ENCODE assay signal across 14 cellular contexts in the genomic region with DNA sequence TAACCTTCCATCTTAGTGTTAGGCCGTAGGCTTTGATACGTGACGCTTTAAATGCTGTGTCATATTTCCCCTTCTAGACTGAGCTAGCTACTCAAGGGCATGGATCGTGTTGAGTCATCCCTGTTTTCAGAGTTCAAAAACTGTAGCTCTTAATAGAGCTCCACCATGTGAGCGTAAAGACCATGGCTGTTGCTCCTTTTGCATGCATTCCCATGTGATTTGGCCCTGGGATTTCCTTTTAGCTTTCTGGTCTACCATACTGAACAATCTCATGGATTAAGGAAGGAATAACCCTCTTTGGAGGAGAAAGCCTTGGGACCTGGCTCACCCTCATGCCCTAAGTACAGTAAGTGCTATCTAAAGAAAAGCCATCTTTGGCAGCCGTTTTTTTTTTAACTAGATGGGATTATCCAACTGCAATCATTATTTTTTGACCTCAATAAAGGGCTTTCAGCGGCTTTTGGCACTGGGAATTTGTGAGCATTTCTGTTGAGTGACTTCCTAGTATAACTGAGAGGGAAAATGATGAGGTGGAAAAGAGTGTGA.
DNase-seq lines count a peak whose midpoint lies in the region; ATAC-seq, FAIRE-seq and TF ChIP-seq lines count a peak whose summit lies in the region.
"Had no signal": no experiment of that assay in that cellular context is flagged by ENCODE, and none has a peak within 500 bp of the region (broad histone marks: within the 10 kb centered on the region; RNA-seq: fewer than 3 reads in every experiment).

No MANE protein-coding gene starts in this region.

- ATAC-seq in right lobe of liver, result peak; percentile 30 to 53 (median 40)
- no peak for ATAC-seq in GM18511 (IDR thresholded peaks at IDR 0.05; ENCODE audit: unreplicated experiment)
- ATAC-seq: activated naive CD8-positive, alpha-beta T cell treated with anti-CD3 and anti-CD28 coated beads, Interleukin-2, amount 50 U/mL, for 24 hours; stimulated activated naive B cell treated with anti-CD40 and anti-IgM and Interleukin-4, amounts not matched to agents 10 μg/mL and 1 μg/mL and 100 μg/mL, for 72 hours had no signal

- H3K79me2 ChIP-seq in endothelial cell of umbilical vein (ENCODE audit: control insufficient read depth, insufficient read depth, low read length), result no peaks in the 10 kb centered on the region

- peaks cover 0 to 9% (median 0%) of the 10 kb centered on the region in 11 experiments; a peak in 1 of 22 replicates for H3K36me3 ChIP-seq in BLaER1 treated with 17β-estradiol and CSF1 and Interleukin-3, amounts not matched to agents 10 nM and 100 nM
- no peaks in the 10 kb centered on the region for H3K36me3 ChIP-seq in endothelial cell of umbilical vein (ENCODE audit: control insufficient read depth in 2 of 2, extremely low read depth in 1 of 2, insufficient read depth in 2 of 2, low read length in 2 of 2)
- peaks cover 0 to 21% (median 8%) of the 10 kb centered on the region in 4 donors for H3K36me3 ChIP-seq in right lobe of liver

- H3K9me3 ChIP-seq in BLaER1 treated with 17β-estradiol and CSF1 and Interleukin-3, amounts not matched to agents 10 nM and 100 nM (replicated peaks in 1 of 11), result peaks cover 0 to 7% (median 0%) of the 10 kb centered on the region in 11 experiments; a peak in 3 of 22 replicates
- H3K9me3 ChIP-seq in endothelial cell of umbilical vein (replicated peaks; ENCODE audit: control insufficient read depth, insufficient read depth, low read length), result no peaks in the 10 kb centered on the region
- H3K9me3 ChIP-seq in right lobe of liver, result no peaks in the 10 kb centered on the region

- H4K20me1 ChIP-seq in BLaER1 treated with 17β-estradiol and CSF1 and Interleukin-3, amounts not matched to agents 10 nM and 100 nM, result no peaks in the 10 kb centered on the region
- no peaks in the 10 kb centered on the region for H4K20me1 ChIP-seq in endothelial cell of umbilical vein (replicated peaks; ENCODE audit: control insufficient read depth, extremely low read depth, insufficient read depth, low read length)

- H3K4me2 ChIP-seq in BLaER1 treated with 17β-estradiol and CSF1 and Interleukin-3, amounts not matched to agents 10 nM and 100 nM, result peak overlapping the region in 6 of 11 experiments; percentile 13 to 45 (median 29); a peak in 8 of 22 replicates
- no peak overlapping the region for H3K4me2 ChIP-seq in endothelial cell of umbilical vein (ENCODE audit: insufficient read depth, low read length)

- TF ChIP-seq CTCF in endothelial cell of umbilical vein (IDR thresholded peaks at IDR 0.05; ENCODE audit: extremely low read depth in 1 of 2, insufficient read depth in 1 of 2, low read depth in 1 of 2, low read length in 2 of 2) (no peak), right lobe of liver (IDR thresholded peaks at IDR 0.05) (no peak)

- CTCF ChIA-PET in endothelial cell of umbilical vein (lab: Charles Lee), result interaction anchor here (0.9 to 1.0 kb wide), 2 partner anchors 74 to 77 kb away, joined by 4 to 5 read pairs; a partner anchor contains a TSS

- POLR2A ChIA-PET in endothelial cell of umbilical vein (lab: Charles Lee), result no interaction called here

- peak overlapping the region; percentile 17 for H2AFZ ChIP-seq in endothelial cell of umbilical vein (ENCODE audit: low read depth, low read length)

- DNase-seq in M059J (ENCODE audit: low read depth) (peak; percentile 30), endothelial cell of umbilical vein (ENCODE audit: low read depth, low spot score) (peak; percentile 76), right lobe of liver (no peak), GF-D8 (lab: John Stamatoyannopoulos, UW) (no peak), NCI-H1417 treated with DMSO at 0.1 percent for 48 hours (lab: John Stamatoyannopoulos, UW) (no peak)
- DNase-seq in stimulated activated CD4-positive, alpha-beta T cell treated with anti-CD3 and anti-CD28 coated beads, Interleukin-4, amount 100 ng/mL, for 24 hours, result no peak
- DNase-seq: activated CD4-positive, CD25-positive, alpha-beta regulatory T cell treated with anti-CD3 and anti-CD28 coated beads, Interleukin-2, amount 50 U/mL, for 72 hours; activated CD8-positive, alpha-beta memory T cell treated with anti-CD3 and anti-CD28 coated beads, Interleukin-2, amount 50 U/mL, for 48 hours; activated naive CD8-positive, alpha-beta T cell treated with anti-CD3 and anti-CD28 coated beads, Interleukin-2, amount 50 U/mL, for 24 hours; stimulated activated naive B cell treated with anti-CD40 and anti-IgM and Interleukin-4, amounts not matched to agents 10 μg/mL and 1 μg/mL and 100 μg/mL, for 72 hours had no signal

- dilution Hi-C loops in endothelial cell of umbilical vein (cut with MboI; ENCODE audit: extremely low pct_ligation_motif_present, low sequenced_read_pairs), result no loop called here

- H3K9ac ChIP-seq in BLaER1 treated with 17β-estradiol and CSF1 and Interleukin-3, amounts not matched to agents 10 nM and 100 nM, result no peak overlapping the region
- no peak overlapping the region for H3K9ac ChIP-seq in endothelial cell of umbilical vein (replicated peaks; ENCODE audit: extremely low read depth, insufficient read depth, low read length)

- peak overlapping the region in 3 of 11 experiments; percentile 0 to 33 (median 8); a peak in 5 of 22 replicates for H3K27ac ChIP-seq in BLaER1 treated with 17β-estradiol and CSF1 and Interleukin-3, amounts not matched to agents 10 nM and 100 nM
- H3K27ac ChIP-seq in endothelial cell of umbilical vein (ENCODE audit: insufficient read depth, low read depth, low read length), result peak overlapping the region; percentile 13
- H3K27ac ChIP-seq in right lobe of liver, result no peak overlapping the region

- peaks cover 17 to 39% (median 31%) of the 10 kb centered on the region in 10 experiments for H3K4me1 ChIP-seq in BLaER1 treated with 17β-estradiol and CSF1 and Interleukin-3, amounts not matched to agents 10 nM and 100 nM
- H3K4me1 ChIP-seq in endothelial cell of umbilical vein (ENCODE audit: control insufficient read depth, extremely low read depth, insufficient read depth, low read length), result peaks cover 29% of the 10 kb centered on the region
- H3K4me1 ChIP-seq in right lobe of liver, result peaks cover 0 to 47% (median 9%) of the 10 kb centered on the region in 4 donors

- peak; percentile 76 for FAIRE-seq in endothelial cell of umbilical vein (lab: Jason Lieb, UNC)
- FAIRE-seq: H1 had no signal

- peaks cover 0 to 26% (median 0%) of the 10 kb centered on the region in 11 experiments; a peak in 3 of 22 replicates for H3K27me3 ChIP-seq in BLaER1 treated with 17β-estradiol and CSF1 and Interleukin-3, amounts not matched to agents 10 nM and 100 nM
- H3K27me3 ChIP-seq in endothelial cell of umbilical vein (ENCODE audit: control insufficient read depth in 2 of 2, insufficient read depth in 2 of 2, low read length in 2 of 2) (no peaks in the 10 kb centered on the region), right lobe of liver (no peaks in the 10 kb centered on the region)

- no peaks in the 10 kb centered on the region for H3K9me1 ChIP-seq in endothelial cell of umbilical vein (replicated peaks; ENCODE audit: control insufficient read depth, extremely low read depth, insufficient read depth, low read length)

- no peak overlapping the region for H3K4me3 ChIP-seq in BLaER1 treated with 17β-estradiol and CSF1 and Interleukin-3, amounts not matched to agents 10 nM and 100 nM
- H3K4me3 ChIP-seq in endothelial cell of umbilical vein (replicated peaks in 1 of 3; ENCODE audit: insufficient read depth in 1 of 3, low read depth in 1 of 3, low read length in 3 of 3) (no peak overlapping the region), right lobe of liver (no peak overlapping the region)
- H3K4me3 ChIP-seq: coronary artery had no signal

- BruUV-seq in endothelial cell of umbilical vein (replicated peaks; lab: Mats Ljungman, UMichigan), result no TSS peak

- TF ChIP-seq POLR2A in endothelial cell of umbilical vein (IDR thresholded peaks at IDR 0.05; ENCODE audit: low read depth, low read length), result no peak
- TF ChIP-seq POLR2A in right lobe of liver (IDR thresholded peaks at IDR 0.05), result no peak

- intact Hi-C loops in endothelial cell of umbilical vein (cut with micrococcal nuclease) (no loop called here), right lobe of liver (cut with DNase I) (no loop called here)

- 73% methylated on average over 7 of the region's 7 CpGs for WGBS in right lobe of liver (ENCODE audit: insufficient coverage, low coverage, low lambda C conversion rate, missing lambda C conversion rate)

TF ChIP-seq in endothelial cell of umbilical vein, 7 proteins besides CTCF, POLR2A, EP300 and RAD21:
- TF ChIP-seq FOS (IDR thresholded peaks at IDR 0.05; ENCODE audit: borderline replicate concordance, insufficient read depth, low read length) (peak; percentile 87), EZH2 (IDR thresholded peaks at IDR 0.05; ENCODE audit: borderline replicate concordance, low read depth, low read length, severe bottlenecking) (no peak), JUN (IDR thresholded peaks at IDR 0.05; ENCODE audit: borderline replicate concordance, insufficient read depth, insufficient read length, low read depth) (peak; percentile 53), MYC (IDR thresholded peaks at IDR 0.05; ENCODE audit: low read depth, low read length) (no peak)
- TF ChIP-seq, protein P1, sequence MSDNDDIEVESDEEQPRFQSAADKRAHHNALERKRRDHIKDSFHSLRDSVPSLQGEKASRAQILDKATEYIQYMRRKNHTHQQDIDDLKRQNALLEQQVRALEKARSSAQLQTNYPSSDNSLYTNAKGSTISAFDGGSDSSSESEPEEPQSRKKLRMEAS (IDR thresholded peaks at IDR 0.05; ENCODE audit: insufficient read depth, insufficient read length), result no peak

Comparison
In these comparisons a context has a peak if more than half of its experiments do, and no peak if none do; other contexts are left out.
1. DNase-seq: peak in M059J (single experiment) and endothelial cell of umbilical vein (single experiment); none in right lobe of liver (0 of 3), GF-D8 (single experiment), stimulated activated CD4-positive, alpha-beta T cell treated with anti-CD3 and anti-CD28 coated beads, Interleukin-4, amount 100 ng/mL, for 24 hours (single experiment) and NCI-H1417 treated with DMSO at 0.1 percent for 48 hours (single experiment).